In genomic region chr11:1038921-1039320, GRCh38 we compare ENCODE assay signal across 27 cellular contexts. TPM values are rescaled to one million over a fixed set of nuclear protein-coding genes. Genes with fewer than 3 reads are reported as not detected.
"Had no signal": no experiment of that assay in that cellular context is flagged by ENCODE, and none has a peak within 500 bp of the region (broad histone marks: within the 10 kb centered on the region; RNA-seq: fewer than 3 reads in every experiment).

No MANE protein-coding gene starts in this region.

- H3K27ac ChIP-seq: heart right ventricle, parathyroid adenoma, upper lobe of right lung, VCaP had no signal

- H3K27ac Mint-ChIP-seq: activated CD4-positive, alpha-beta T cell treated with anti-CD3 and anti-CD28 coated beads, Interleukin-2, amount 10 ng/mL, durations not matched to agents 7 days and 5 days; activated CD8-positive, alpha-beta memory T cell treated with anti-CD3 and anti-CD28 coated beads, Interleukin-2, amount 10 ng/mL, durations not matched to agents 7 days and 5 days; activated CD8-positive, alpha-beta T cell treated with anti-CD3 and anti-CD28 coated beads for 36 hours; activated naive CD8-positive, alpha-beta T cell treated with anti-CD3 and anti-CD28 coated beads, Interleukin-2, amount 50 U/mL, for 24 hours; activated T-helper 1 cell treated with anti-CD3 and anti-CD28 coated beads, Interleukin-12 subunit alpha, Interleukin-12 subunit beta, Interleukin-2, Interleukin-4 antibody, amounts not matched to agents 30 ng/mL and 10 ng/mL and 1 ng/mL, durations not matched to agents 14 hours and 24 hours and 36 hours; mesothelial cell of epicardium had no signal

- H3K4me3 ChIP-seq: heart right ventricle, lung, upper lobe of right lung had no signal

- ATAC-seq: activated CD8-positive, alpha-beta memory T cell treated with anti-CD3 and anti-CD28 coated beads, Interleukin-2, amount 10 ng/mL, durations not matched to agents 7 days and 5 days; activated CD8-positive, alpha-beta T cell treated with anti-CD3 and anti-CD28 coated beads for 36 hours; activated naive CD8-positive, alpha-beta T cell treated with anti-CD3 and anti-CD28 coated beads, Interleukin-2, amount 50 U/mL, for 24 hours; heart right ventricle; left lobe of liver; naive thymus-derived CD8-positive, alpha-beta T cell; sciatic nerve had no signal

- H3K27me3 ChIP-seq: upper lobe of right lung had no signal

- H3K9me3 ChIP-seq: heart right ventricle, upper lobe of right lung had no signal

- H3K4me1 ChIP-seq: parathyroid adenoma, upper lobe of right lung had no signal

- DNase-seq: activated CD4-positive, alpha-beta T cell treated with anti-CD3 and anti-CD28 coated beads, Interleukin-2, amount 10 ng/mL, durations not matched to agents 7 days and 5 days; activated CD4-positive, CD25-positive, alpha-beta regulatory T cell treated with anti-CD3 and anti-CD28 coated beads, Interleukin-2, amount 50 U/mL, for 72 hours; activated CD8-positive, alpha-beta memory T cell treated with anti-CD3 and anti-CD28 coated beads, Interleukin-2, amount 10 ng/mL, durations not matched to agents 7 days and 5 days; activated CD8-positive, alpha-beta T cell treated with anti-CD3 and anti-CD28 coated beads for 36 hours; activated gamma-delta T cell; activated naive CD4-positive, alpha-beta T cell treated with anti-CD3 and anti-CD28 coated beads, Interleukin-2, amount 50 U/mL, for 16 hours; activated naive CD8-positive, alpha-beta T cell treated with anti-CD3 and anti-CD28 coated beads, Interleukin-2, amount 50 U/mL, for 24 hours; activated T-cell treated with anti-CD3 and anti-CD28 coated beads for 4 hours; naive thymus-derived CD8-positive, alpha-beta T cell; small intestine; stimulated activated naive CD4-positive, alpha-beta T cell treated with Interleukin-2 at 50 U/mL for 16 hours; SW 1271; T-helper 2 cell had no signal

- H3K4me1 Mint-ChIP-seq: activated CD4-positive, alpha-beta T cell treated with anti-CD3 and anti-CD28 coated beads, Interleukin-2, amount 10 ng/mL, durations not matched to agents 7 days and 5 days; activated CD8-positive, alpha-beta memory T cell treated with anti-CD3 and anti-CD28 coated beads, Interleukin-2, amount 10 ng/mL, durations not matched to agents 7 days and 5 days; activated naive CD8-positive, alpha-beta T cell treated with anti-CD3 and anti-CD28 coated beads, Interleukin-2, amount 50 U/mL, for 24 hours; mesothelial cell of epicardium; naive thymus-derived CD8-positive, alpha-beta T cell had no signal

- H3K9me3 Mint-ChIP-seq: activated CD4-positive, alpha-beta T cell treated with anti-CD3 and anti-CD28 coated beads, Interleukin-2, amount 10 ng/mL, durations not matched to agents 7 days and 5 days; activated CD8-positive, alpha-beta T cell treated with anti-CD3 and anti-CD28 coated beads for 36 hours; activated naive CD8-positive, alpha-beta T cell treated with anti-CD3 and anti-CD28 coated beads, Interleukin-2, amount 50 U/mL, for 24 hours; activated T-helper 1 cell treated with anti-CD3 and anti-CD28 coated beads, Interleukin-12 subunit alpha, Interleukin-12 subunit beta, Interleukin-2, Interleukin-4 antibody, amounts not matched to agents 30 ng/mL and 10 ng/mL and 1 ng/mL, durations not matched to agents 14 hours and 24 hours and 36 hours; mesothelial cell of epicardium; naive thymus-derived CD8-positive, alpha-beta T cell had no signal

- H3K4me3 Mint-ChIP-seq: activated CD4-positive, alpha-beta T cell treated with anti-CD3 and anti-CD28 coated beads, Interleukin-2, amount 10 ng/mL, durations not matched to agents 7 days and 5 days; activated CD8-positive, alpha-beta memory T cell treated with anti-CD3 and anti-CD28 coated beads, Interleukin-2, amount 10 ng/mL, durations not matched to agents 7 days and 5 days; activated CD8-positive, alpha-beta T cell treated with anti-CD3 and anti-CD28 coated beads for 36 hours; activated naive CD8-positive, alpha-beta T cell treated with anti-CD3 and anti-CD28 coated beads, Interleukin-2, amount 50 U/mL, for 24 hours; activated T-helper 1 cell treated with anti-CD3 and anti-CD28 coated beads, Interleukin-12 subunit alpha, Interleukin-12 subunit beta, Interleukin-2, Interleukin-4 antibody, amounts not matched to agents 30 ng/mL and 10 ng/mL and 1 ng/mL, durations not matched to agents 14 hours and 24 hours and 36 hours; mesothelial cell of epicardium; naive thymus-derived CD8-positive, alpha-beta T cell had no signal

- H3K27me3 Mint-ChIP-seq: activated CD4-positive, alpha-beta T cell treated with anti-CD3 and anti-CD28 coated beads, Interleukin-2, amount 10 ng/mL, durations not matched to agents 7 days and 5 days; activated CD8-positive, alpha-beta memory T cell treated with anti-CD3 and anti-CD28 coated beads, Interleukin-2, amount 10 ng/mL, durations not matched to agents 7 days and 5 days had no signal

- H3K36me3 Mint-ChIP-seq: activated CD8-positive, alpha-beta memory T cell treated with anti-CD3 and anti-CD28 coated beads, Interleukin-2, amount 10 ng/mL, durations not matched to agents 7 days and 5 days; mesothelial cell of epicardium; naive thymus-derived CD8-positive, alpha-beta T cell had no signal

- H3K36me3 ChIP-seq: heart right ventricle, upper lobe of right lung had no signal

- FAIRE-seq: keratinocyte, small intestine had no signal

RNA-seq across cellular contexts. Expression of gene MUC6, which starts 2.4 kb away (rescaled TPM):
- total RNA-seq: activated CD4-positive, alpha-beta T cell treated with anti-CD3 and anti-CD28 coated beads, Interleukin-2, amount 10 ng/mL, durations not matched to agents 7 days and 5 days; activated CD8-positive, alpha-beta memory T cell treated with anti-CD3 and anti-CD28 coated beads, Interleukin-2, amount 10 ng/mL, durations not matched to agents 7 days and 5 days; activated CD8-positive, alpha-beta T cell treated with anti-CD3 and anti-CD28 coated beads for 36 hours; activated T-helper 1 cell treated with anti-CD3 and anti-CD28 coated beads, Interleukin-12 subunit alpha, Interleukin-12 subunit beta, Interleukin-2, Interleukin-4 antibody, amounts not matched to agents 30 ng/mL and 10 ng/mL and 1 ng/mL, durations not matched to agents 14 hours and 24 hours and 36 hours; cardiac septum; chondrocyte; epithelial cell of proximal tubule; fibroblast of villous mesenchyme; heart right ventricle; mesothelial cell of epicardium; naive thymus-derived CD8-positive, alpha-beta T cell; sciatic nerve; upper lobe of right lung had no signal
- polyA plus RNA-seq: keratinocyte; naive thymus-derived CD8-positive, alpha-beta T cell had no signal

RNA-seq across cellular contexts. Expression of gene MUC2, which starts 35.8 kb away (rescaled TPM):
- total RNA-seq: activated CD4-positive, alpha-beta T cell treated with anti-CD3 and anti-CD28 coated beads, Interleukin-2, amount 10 ng/mL, durations not matched to agents 7 days and 5 days; activated CD8-positive, alpha-beta memory T cell treated with anti-CD3 and anti-CD28 coated beads, Interleukin-2, amount 10 ng/mL, durations not matched to agents 7 days and 5 days; activated CD8-positive, alpha-beta T cell treated with anti-CD3 and anti-CD28 coated beads for 36 hours; activated T-helper 1 cell treated with anti-CD3 and anti-CD28 coated beads, Interleukin-12 subunit alpha, Interleukin-12 subunit beta, Interleukin-2, Interleukin-4 antibody, amounts not matched to agents 30 ng/mL and 10 ng/mL and 1 ng/mL, durations not matched to agents 14 hours and 24 hours and 36 hours; chondrocyte; epithelial cell of proximal tubule; fibroblast of villous mesenchyme; naive thymus-derived CD8-positive, alpha-beta T cell; sciatic nerve; upper lobe of right lung had no signal
- polyA plus RNA-seq: heart right ventricle; keratinocyte; naive thymus-derived CD8-positive, alpha-beta T cell had no signal
